Comparison of ENCODE assay signal across 8 cellular contexts in the genomic region with DNA sequence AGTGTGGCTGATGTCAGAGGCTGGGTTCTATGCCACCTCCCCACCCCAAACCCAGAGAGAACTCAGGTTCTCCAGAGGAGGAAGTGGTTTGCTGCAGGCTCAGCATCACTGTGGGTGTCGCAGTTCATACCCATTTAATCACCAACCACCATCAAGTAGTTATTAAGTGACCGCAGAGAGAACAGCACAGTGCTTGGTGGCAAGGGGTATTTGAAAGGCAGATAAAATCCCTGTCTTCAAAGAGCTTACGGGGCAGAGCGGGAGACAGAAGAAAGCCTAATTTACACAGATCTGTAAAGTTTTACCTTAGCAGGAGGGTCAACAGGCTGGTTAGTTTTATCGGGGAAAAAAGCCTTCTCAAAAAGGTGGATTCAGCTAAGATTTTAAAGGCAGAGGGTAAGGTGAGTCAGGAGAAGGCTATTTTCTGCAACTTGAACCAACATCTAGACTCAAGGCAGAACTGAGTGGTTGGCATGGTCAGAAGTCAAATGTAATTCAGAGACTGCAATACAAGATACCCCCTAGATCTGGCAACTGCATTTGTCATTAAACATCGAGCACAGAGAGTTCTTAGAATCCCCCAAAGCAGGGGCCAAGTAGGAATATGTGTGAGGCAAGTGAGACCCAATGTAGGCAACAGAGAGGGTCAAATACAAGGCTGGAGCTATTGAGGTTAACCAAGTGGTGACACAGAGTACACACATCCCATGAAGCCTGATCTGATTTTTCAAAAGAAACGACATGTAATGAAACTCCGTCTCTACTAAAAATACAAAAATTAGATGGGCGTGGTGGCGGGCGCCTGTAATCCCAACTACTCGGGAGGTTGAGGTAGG. TPM values are rescaled to one million over a fixed set of nuclear protein-coding genes. Genes with fewer than 3 reads are reported as not detected.
A peak's percentile ranks its signal among the peaks of the same experiment; 100 is the strongest.
DNase-seq lines count a peak whose midpoint lies in the region; ATAC-seq and TF ChIP-seq lines count a peak whose summit lies in the region.

No MANE protein-coding gene starts in this region.

- TF ChIP-seq CTCF in DND-41 (IDR thresholded peaks at IDR 0.05; ENCODE audit: borderline replicate concordance, extremely low read depth, low read length, poor library complexity, severe bottlenecking) (no peak), tibial artery (IDR thresholded peaks at IDR 0.05) (no peak)

- peak overlapping the region; percentile 74 for H3K4me3 Mint-ChIP-seq in activated naive CD8-positive, alpha-beta T cell treated with anti-CD3 and anti-CD28 coated beads, Interleukin-2, amount 10 ng/mL, durations not matched to agents 7 days and 5 days

- peak; percentile 97 for ATAC-seq in DND-41 (ENCODE audit: insufficient read depth, low read depth)
- ATAC-seq in activated naive CD8-positive, alpha-beta T cell treated with anti-CD3 and anti-CD28 coated beads, Interleukin-2, amount 10 ng/mL, durations not matched to agents 7 days and 5 days (ENCODE audit: low read depth), result peak; percentile 85
- ATAC-seq in HG02623 (IDR thresholded peaks at IDR 0.05; ENCODE audit: unreplicated experiment), result no peak

- H3K27ac Mint-ChIP-seq in activated naive CD8-positive, alpha-beta T cell treated with anti-CD3 and anti-CD28 coated beads, Interleukin-2, amount 10 ng/mL, durations not matched to agents 7 days and 5 days, result peak overlapping the region; percentile 87

- H2AFZ ChIP-seq in DND-41 (ENCODE audit: low read depth, low read length), result no peak overlapping the region

- no peaks in the 10 kb centered on the region for H3K79me2 ChIP-seq in DND-41 (ENCODE audit: insufficient read depth, low read length)

- POLR2A ChIA-PET in activated naive CD8-positive, alpha-beta T cell treated with anti-CD3 and anti-CD28 coated beads, Interleukin-2, amount 10 ng/mL, durations not matched to agents 7 days and 5 days (lab: Charles Lee), result interaction anchor here (1.9 to 9.3 kb wide), 6 partner anchors 11 to 52 kb away, joined by 5 to 110 read pairs (median 49); partner anchors contain the start of genes PXN, RNU4-1, RNU4-2 and RPLP0

- H3K4me1 ChIP-seq in DND-41 (ENCODE audit: insufficient read depth, low read length) (peaks cover 17% of the 10 kb centered on the region), tibial artery (peaks cover 0 to 67% (median 34%) of the 10 kb centered on the region in 4 donors)

- peaks cover 41% of the 10 kb centered on the region for H3K36me3 Mint-ChIP-seq in activated naive CD8-positive, alpha-beta T cell treated with anti-CD3 and anti-CD28 coated beads, Interleukin-2, amount 10 ng/mL, durations not matched to agents 7 days and 5 days

- H3K27me3 ChIP-seq in DND-41 (ENCODE audit: insufficient read depth, low read length, poor library complexity) (no peaks in the 10 kb centered on the region), tibial artery (no peaks in the 10 kb centered on the region)

- H3K4me3 ChIP-seq in DND-41 (ENCODE audit: low read depth in 1 of 2, low read length in 2 of 2) (no peak overlapping the region), tibial artery (no peak overlapping the region)

- peaks cover 65% of the 10 kb centered on the region for H3K4me1 Mint-ChIP-seq in activated naive CD8-positive, alpha-beta T cell treated with anti-CD3 and anti-CD28 coated beads, Interleukin-2, amount 10 ng/mL, durations not matched to agents 7 days and 5 days

- intact Hi-C loops in tibial artery (cut with DNase I; ENCODE audit: low total_unique reads), result no loop called here

- H3K9me3 Mint-ChIP-seq in activated naive CD8-positive, alpha-beta T cell treated with anti-CD3 and anti-CD28 coated beads, Interleukin-2, amount 10 ng/mL, durations not matched to agents 7 days and 5 days, result no peaks in the 10 kb centered on the region

- peaks cover 27% of the 10 kb centered on the region for H4K20me1 ChIP-seq in DND-41 (ENCODE audit: insufficient read depth, low read length)

- H3K9ac ChIP-seq in DND-41 (ENCODE audit: low read depth, low read length), result no peak overlapping the region

- no peak overlapping the region for H3K4me2 ChIP-seq in DND-41 (ENCODE audit: insufficient read depth, low read length)

- DNase-seq in DND-41 (peak; percentile 78), T-helper 2 cell (peak; percentile 31 to 98 (median 71)), NCI-H1105 (lab: John Stamatoyannopoulos, UW) (no peak), tibial artery (no peak), RKO (ENCODE audit: low spot score) (no peak)
- DNase-seq in activated naive CD8-positive, alpha-beta T cell treated with anti-CD3 and anti-CD28 coated beads, Interleukin-2, amount 10 ng/mL, durations not matched to agents 7 days and 5 days, result peak; percentile 56
- DNase-seq in stimulated activated CD4-positive, alpha-beta T cell treated with anti-CD3 and anti-CD28 coated beads, Interleukin-15, amount 100 ng/mL, for 24 hours, result peak; percentile 79

- H3K27me3 Mint-ChIP-seq in activated naive CD8-positive, alpha-beta T cell treated with anti-CD3 and anti-CD28 coated beads, Interleukin-2, amount 10 ng/mL, durations not matched to agents 7 days and 5 days, result peaks cover 2% of the 10 kb centered on the region

- no peaks in the 10 kb centered on the region for H3K9me3 ChIP-seq in DND-41 (ENCODE audit: insufficient read depth, low read length, severe bottlenecking)
- no peaks in the 10 kb centered on the region for H3K9me3 ChIP-seq in tibial artery

- no peaks in the 10 kb centered on the region for H3K36me3 ChIP-seq in DND-41 (ENCODE audit: insufficient read depth, low read length)
- peaks cover 0 to 6% (median 0%) of the 10 kb centered on the region in 3 donors for H3K36me3 ChIP-seq in tibial artery

- H3K27ac ChIP-seq in DND-41 (ENCODE audit: low read length), result no peak overlapping the region
- no peak overlapping the region for H3K27ac ChIP-seq in tibial artery

RNA-seq across cellular contexts. Expression of gene PXN, which starts 13.2 kb away (rescaled TPM):
- total RNA-seq in activated naive CD8-positive, alpha-beta T cell treated with anti-CD3 and anti-CD28 coated beads, Interleukin-2, amount 10 ng/mL, durations not matched to agents 7 days and 5 days, result 10 to 100 TPM; 89.0 to 94.7 TPM

RNA-seq across cellular contexts. Expression of gene RNU4-2, which starts 39.4 kb away (rescaled TPM):
- total RNA-seq in activated naive CD8-positive, alpha-beta T cell treated with anti-CD3 and anti-CD28 coated beads, Interleukin-2, amount 10 ng/mL, durations not matched to agents 7 days and 5 days, result 1,000 to 10,000 TPM; 4,069 to 4,265 TPM

RNA-seq across cellular contexts. Expression of gene RNU4-1, which starts 40.7 kb away (rescaled TPM):
- 1,000 to 10,000 TPM; 1,307 to 1,401 TPM for total RNA-seq in activated naive CD8-positive, alpha-beta T cell treated with anti-CD3 and anti-CD28 coated beads, Interleukin-2, amount 10 ng/mL, durations not matched to agents 7 days and 5 days

RNA-seq across cellular contexts. Expression of gene SIRT4, which starts 49.8 kb away (rescaled TPM):
- total RNA-seq in activated naive CD8-positive, alpha-beta T cell treated with anti-CD3 and anti-CD28 coated beads, Interleukin-2, amount 10 ng/mL, durations not matched to agents 7 days and 5 days, result 1 to 10 TPM; 1.7 to 2.6 TPM

RNA-seq across cellular contexts. Expression of gene RPLP0, which starts 51.4 kb away (rescaled TPM):
- total RNA-seq in activated naive CD8-positive, alpha-beta T cell treated with anti-CD3 and anti-CD28 coated beads, Interleukin-2, amount 10 ng/mL, durations not matched to agents 7 days and 5 days, result 1,000 to 10,000 TPM; 1,639 to 1,688 TPM

Comparison
In these comparisons a context has a peak if more than half of its experiments do, and no peak if none do; other contexts are left out.
1. DNase-seq: peak in DND-41 (single experiment), T-helper 2 cell (5 of 5), activated naive CD8-positive, alpha-beta T cell treated with anti-CD3 and anti-CD28 coated beads, Interleukin-2, amount 10 ng/mL, durations not matched to agents 7 days and 5 days (single experiment) and stimulated activated CD4-positive, alpha-beta T cell treated with anti-CD3 and anti-CD28 coated beads, Interleukin-15, amount 100 ng/mL, for 24 hours (single experiment); none in NCI-H1105 (single experiment), tibial artery (0 of 2) and RKO (single experiment).